ENCODE assay signal across 13 cellular contexts in genomic region chr11:32432565-32433248, GRCh38. TPM values are rescaled to one million over a fixed set of nuclear protein-coding genes. Genes with fewer than 3 reads are reported as not detected.
A peak's percentile ranks its signal among the peaks of the same experiment; 100 is the strongest.
DNase-seq lines count a peak whose midpoint lies in the region; ATAC-seq and TF ChIP-seq lines count a peak whose summit lies in the region.
"Had no signal": no experiment of that assay in that cellular context is flagged by ENCODE, and none has a peak within 500 bp of the region (broad histone marks: within the 10 kb centered on the region; RNA-seq: fewer than 3 reads in every experiment).

No MANE protein-coding gene starts in this region.

- ATAC-seq in heart right ventricle (no peak), left ventricle myocardium superior (no peak)
- no peak for ATAC-seq in natural killer cell treated with Interleukin-12 subunit alpha and Interleukin-12 subunit beta and Interleukin-15 and Interleukin-18, amount 100 ng/mL, for 72 hours
- ATAC-seq: activated naive CD4-positive, alpha-beta T cell treated with anti-CD3 and anti-CD28 coated beads, Interleukin-2, amount 50 U/mL, for 72 hours had no signal

- H3K27me3 Mint-ChIP-seq in chondrocyte (ENCODE audit: low read depth) (peaks cover 87% of the 10 kb centered on the region), nephron progenitor cell (ENCODE audit: low read depth, poor library complexity) (peaks cover 90% of the 10 kb centered on the region)
- peaks cover 49 to 70% of the 10 kb centered on the region in 2 donors for H3K27me3 Mint-ChIP-seq in natural killer cell treated with Interleukin-12 subunit alpha and Interleukin-12 subunit beta and Interleukin-15 and Interleukin-18, amount 100 ng/mL, for 72 hours

- peaks cover 9 to 100% (median 92%) of the 10 kb centered on the region in 7 donors for H3K27me3 ChIP-seq in heart right ventricle

- H3K4me1 Mint-ChIP-seq in chondrocyte (ENCODE audit: low read depth): peaks cover 13% of the 10 kb centered on the region
- H3K4me1 Mint-ChIP-seq in nephron progenitor cell: peaks cover 65% of the 10 kb centered on the region
- H3K4me1 Mint-ChIP-seq in natural killer cell treated with Interleukin-12 subunit alpha and Interleukin-12 subunit beta and Interleukin-15 and Interleukin-18, amount 100 ng/mL, for 72 hours (ENCODE audit: low read depth in 2 of 2): no peaks in the 10 kb centered on the region

- H3K36me3 Mint-ChIP-seq in chondrocyte (ENCODE audit: low read depth) (peaks cover 9% of the 10 kb centered on the region), nephron progenitor cell (ENCODE audit: low read depth) (peaks cover 44% of the 10 kb centered on the region)
- no peaks in the 10 kb centered on the region for H3K36me3 Mint-ChIP-seq in natural killer cell treated with Interleukin-12 subunit alpha and Interleukin-12 subunit beta and Interleukin-15 and Interleukin-18, amount 100 ng/mL, for 72 hours

- H3K36me3 ChIP-seq in heart right ventricle (peaks cover 0 to 3% (median 0%) of the 10 kb centered on the region in 9 donors), urinary bladder (ENCODE audit: insufficient read depth) (no peaks in the 10 kb centered on the region)
- H3K36me3 ChIP-seq: tibial nerve had no signal

- TF ChIP-seq CTCF in heart right ventricle (IDR thresholded peaks at IDR 0.05) (no peak), chondrocyte (IDR thresholded peaks at IDR 0.05) (no peak), nephron progenitor cell (IDR thresholded peaks at IDR 0.05) (no peak)

- H3K4me3 Mint-ChIP-seq in chondrocyte (ENCODE audit: unreplicated experiment) (peak overlapping the region; percentile 16), nephron progenitor cell (peak overlapping the region; percentile 90)
- H3K4me3 Mint-ChIP-seq in natural killer cell treated with Interleukin-12 subunit alpha and Interleukin-12 subunit beta and Interleukin-15 and Interleukin-18, amount 100 ng/mL, for 72 hours: no peak overlapping the region

- 51 to 52% methylated on average over 16 of the region's 16 CpGs for whole genome bisulfite sequencing in heart right ventricle, 2 donors
- WGBS in urinary bladder: 32% methylated on average over 16 of the region's 16 CpGs

- H3K27ac ChIP-seq in heart right ventricle (peak overlapping the region; percentile 32 to 95 (median 93)), urinary bladder (ENCODE audit: low read depth) (no peak overlapping the region)
- H3K27ac ChIP-seq: tibial nerve had no signal

- peaks cover 3% of the 10 kb centered on the region for H3K9me3 Mint-ChIP-seq in chondrocyte (ENCODE audit: low read depth)
- no peaks in the 10 kb centered on the region for H3K9me3 Mint-ChIP-seq in nephron progenitor cell
- H3K9me3 Mint-ChIP-seq in natural killer cell treated with Interleukin-12 subunit alpha and Interleukin-12 subunit beta and Interleukin-15 and Interleukin-18, amount 100 ng/mL, for 72 hours: no peaks in the 10 kb centered on the region
- H3K9me3 Mint-ChIP-seq: activated naive CD4-positive, alpha-beta T cell treated with anti-CD3 and anti-CD28 coated beads, Interleukin-2, amount 50 U/mL, for 72 hours had no signal

- H3K27ac Mint-ChIP-seq in chondrocyte (ENCODE audit: unreplicated experiment) (no peak overlapping the region), nephron progenitor cell (peak overlapping the region; percentile 33)
- H3K27ac Mint-ChIP-seq in natural killer cell treated with Interleukin-12 subunit alpha and Interleukin-12 subunit beta and Interleukin-15 and Interleukin-18, amount 100 ng/mL, for 72 hours: no peak overlapping the region
- H3K27ac Mint-ChIP-seq: activated naive CD4-positive, alpha-beta T cell treated with anti-CD3 and anti-CD28 coated beads, Interleukin-2, amount 50 U/mL, for 72 hours had no signal

- H3K9me3 ChIP-seq in heart right ventricle: no peaks in the 10 kb centered on the region
- H3K9me3 ChIP-seq: tibial nerve had no signal

- H3K4me3 ChIP-seq in heart right ventricle (peak overlapping the region in 9 of 10 donors; percentile 46 to 71 (median 59)), urinary bladder (ENCODE audit: low read depth, low read length) (peak overlapping the region; percentile 11)
- H3K4me3 ChIP-seq: lung had no signal

- intact Hi-C loops in heart right ventricle (cut with DNase I) (loop anchor here in 2 of 10 donors (10.0 kb wide), 2 partner anchors 142 to 152 kb away; partner anchors contain the start of gene EIF3M (in 1 of the 2)), left ventricle myocardium superior (cut with micrococcal nuclease) (no loop called here)

- DNase-seq in heart right ventricle: no peak
- no peak for DNase-seq in left ventricle myocardium superior
- DNase-seq in chondrocyte (ENCODE audit: low spot score): no peak
- DNase-seq in nephron progenitor cell: no peak
- no peak for DNase-seq in NCI-H748 treated with DMSO at 0.1 percent for 48 hours (lab: John Stamatoyannopoulos, UW)
- no peak for DNase-seq in DMS 273 (lab: John Stamatoyannopoulos, UW; ENCODE audit: unreplicated experiment)
- DNase-seq in natural killer cell treated with Interleukin-12 subunit alpha and Interleukin-12 subunit beta and Interleukin-15 and Interleukin-18, amount 100 ng/mL, for 72 hours (ENCODE audit: low spot score): no peak

- H3K4me1 ChIP-seq in heart right ventricle: peaks cover 0 to 50% (median 20%) of the 10 kb centered on the region in 9 donors
- H3K4me1 ChIP-seq in urinary bladder (ENCODE audit: insufficient read depth): peaks cover 3% of the 10 kb centered on the region

RNA-seq across cellular contexts. Expression of gene WT1, which starts 2.6 kb away (rescaled TPM):
- total RNA-seq in heart right ventricle (1 to 10 TPM; 1.9 to 4.6 (median 2.9) TPM), left ventricle myocardium superior (2.6 TPM), chondrocyte (not detected in 3 replicates), urinary bladder (2.3 TPM)
- polyA plus RNA-seq in heart right ventricle (1 to 10 TPM; 1.2 TPM), urinary bladder (0.05 TPM)
- not detected for total RNA-seq in natural killer cell treated with Interleukin-12 subunit alpha and Interleukin-12 subunit beta and Interleukin-15 and Interleukin-18, amount 100 ng/mL, for 72 hours
- total RNA-seq: activated naive CD4-positive, alpha-beta T cell treated with anti-CD3 and anti-CD28 coated beads, Interleukin-2, amount 50 U/mL, for 72 hours; dermis microvascular lymphatic vessel endothelial cell; T-helper 1 cell treated with Interleukin-12 subunit alpha and Interleukin-12 subunit beta and Interleukin-4 antibody, amounts not matched to agents 30 ng/mL and 1 ng/mL, for 36 hours; tibial nerve had no signal
